13 cellular contexts compared by ENCODE assay signal in the genomic region with DNA sequence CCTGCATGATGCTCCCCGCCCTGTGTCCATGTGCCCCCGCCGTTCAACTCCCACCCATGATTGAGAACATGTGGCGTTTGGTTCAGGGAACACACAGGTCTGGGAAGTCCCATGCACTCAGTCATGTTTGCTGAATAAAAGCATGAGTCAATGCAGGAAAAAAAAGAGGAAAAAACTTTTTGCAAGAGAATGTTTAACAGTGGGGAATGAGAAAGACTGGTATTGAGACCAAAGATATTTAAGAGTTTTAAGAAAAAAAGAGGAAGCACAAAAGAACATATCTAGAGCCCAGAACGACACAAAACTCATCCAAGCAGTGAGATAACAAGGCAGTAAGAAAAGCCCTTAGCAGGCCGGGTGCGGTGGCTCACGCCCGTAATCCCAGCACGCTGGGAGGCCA.
A peak's percentile ranks its signal among the peaks of the same experiment; 100 is the strongest.
DNase-seq lines count a peak whose midpoint lies in the region; ATAC-seq and TF ChIP-seq lines count a peak whose summit lies in the region.
"Had no signal": no experiment of that assay in that cellular context is flagged by ENCODE, and none has a peak within 500 bp of the region (broad histone marks: within the 10 kb centered on the region; RNA-seq: fewer than 3 reads in every experiment).

No MANE protein-coding gene starts in this region.

- H3K4me3 Mint-ChIP-seq in stimulated activated memory B cell treated with anti-CD40 and anti-IgM and Interleukin-4, amounts not matched to agents 10 μg/mL and 1 μg/mL and 100 μg/mL, for 72 hours, result no peak overlapping the region
- H3K4me3 Mint-ChIP-seq: activated CD4-positive, alpha-beta T cell treated with anti-CD3 and anti-CD28 coated beads, Interleukin-2, amount 10 ng/mL, durations not matched to agents 24 days and 14 days; CD4-positive, alpha-beta memory T cell; mesothelial cell of epicardium; stimulated activated naive CD8-positive, alpha-beta T cell treated with anti-CD3 and anti-CD28 coated beads, Interleukin-15, Interleukin-2, amounts not matched to agents 100 ng/mL and 50 ng/mL, for 24 hours had no signal

- peaks cover 3% of the 10 kb centered on the region for H3K9me3 Mint-ChIP-seq in stimulated activated memory B cell treated with anti-CD40 and anti-IgM and Interleukin-4, amounts not matched to agents 10 μg/mL and 1 μg/mL and 100 μg/mL, for 72 hours
- H3K9me3 Mint-ChIP-seq: activated CD4-positive, alpha-beta T cell treated with anti-CD3 and anti-CD28 coated beads, Interleukin-2, amount 10 ng/mL, durations not matched to agents 24 days and 14 days; mesothelial cell of epicardium; stimulated activated naive CD8-positive, alpha-beta T cell treated with anti-CD3 and anti-CD28 coated beads, Interleukin-15, Interleukin-2, amounts not matched to agents 100 ng/mL and 50 ng/mL, for 24 hours had no signal

- no peaks in the 10 kb centered on the region for H3K36me3 Mint-ChIP-seq in stimulated activated memory B cell treated with anti-CD40 and anti-IgM and Interleukin-4, amounts not matched to agents 10 μg/mL and 1 μg/mL and 100 μg/mL, for 72 hours
- H3K36me3 Mint-ChIP-seq: CD4-positive, alpha-beta memory T cell; mesothelial cell of epicardium had no signal

- ATAC-seq in GM18868 (IDR thresholded peaks at IDR 0.05; ENCODE audit: unreplicated experiment) (peak; percentile 90), HG02571 (IDR thresholded peaks at IDR 0.05; ENCODE audit: unreplicated experiment) (peak; percentile 54), HG03159 (IDR thresholded peaks at IDR 0.05; ENCODE audit: unreplicated experiment) (peak; percentile 55)
- ATAC-seq in stimulated activated memory B cell treated with anti-CD40 and anti-IgM and Interleukin-4, amounts not matched to agents 10 μg/mL and 1 μg/mL and 100 μg/mL, for 72 hours, result peak; percentile 80

- peaks cover 6% of the 10 kb centered on the region for H3K4me1 Mint-ChIP-seq in stimulated activated memory B cell treated with anti-CD40 and anti-IgM and Interleukin-4, amounts not matched to agents 10 μg/mL and 1 μg/mL and 100 μg/mL, for 72 hours
- H3K4me1 Mint-ChIP-seq: activated CD4-positive, alpha-beta T cell treated with anti-CD3 and anti-CD28 coated beads, Interleukin-2, amount 10 ng/mL, durations not matched to agents 24 days and 14 days; CD4-positive, alpha-beta memory T cell; mesothelial cell of epicardium had no signal

- H3K9me3 ChIP-seq in A673 (ENCODE audit: low read depth, low read length, poor library complexity, severe bottlenecking), result no peaks in the 10 kb centered on the region

- no TSS peak for BruUV-seq in A673 (replicated peaks; lab: Mats Ljungman, UMichigan)

- no peak for TF ChIP-seq CTCF in A673 (conservative IDR thresholded peaks at IDR 0.05; ENCODE audit: low read depth, low read length)

- no peak overlapping the region for H3K4me3 ChIP-seq in A673 (ENCODE audit: low read depth, low read length, poor library complexity, severe bottlenecking)

- H3K27ac Mint-ChIP-seq in stimulated activated memory B cell treated with anti-CD40 and anti-IgM and Interleukin-4, amounts not matched to agents 10 μg/mL and 1 μg/mL and 100 μg/mL, for 72 hours, result no peak overlapping the region
- H3K27ac Mint-ChIP-seq: activated CD4-positive, alpha-beta T cell treated with anti-CD3 and anti-CD28 coated beads, Interleukin-2, amount 10 ng/mL, durations not matched to agents 24 days and 14 days; CD4-positive, alpha-beta memory T cell; mesothelial cell of epicardium; stimulated activated naive CD8-positive, alpha-beta T cell treated with anti-CD3 and anti-CD28 coated beads, Interleukin-15, Interleukin-2, amounts not matched to agents 100 ng/mL and 50 ng/mL, for 24 hours had no signal

- intact Hi-C loops in A673 (cut with micrococcal nuclease; ENCODE audit: unreplicated experiment), result no loop called here

- POLR2A ChIA-PET in A673 (lab: Charles Lee; ENCODE audit: low non-redundant PET), result no interaction called here

- no peak overlapping the region for H3K27ac ChIP-seq in A673 (ENCODE audit: low read depth, low read length, poor library complexity, severe bottlenecking)

- CTCF ChIA-PET in A673 (lab: Charles Lee), result no interaction called here

- H3K4me1 ChIP-seq in A673 (ENCODE audit: insufficient read depth, low read length, poor library complexity, severe bottlenecking), result no peaks in the 10 kb centered on the region

- DNase-seq in DMS153 (lab: John Stamatoyannopoulos, UW), result no peak
- no peak for DNase-seq in A673 (ENCODE audit: low spot score)
- DNase-seq in islet precursor cell, result no peak
- DNase-seq: activated CD4-positive, alpha-beta T cell treated with anti-CD3 and anti-CD28 coated beads, Interleukin-2, amount 10 ng/mL, durations not matched to agents 24 days and 14 days; CD4-positive, alpha-beta memory T cell; NCI-H2029 treated with DMSO at 0.1 percent for 48 hours; occipital lobe had no signal

- H3K27me3 ChIP-seq in A673 (replicated peaks; ENCODE audit: insufficient read depth, low read depth, low read length, poor library complexity), result peaks cover 3% of the 10 kb centered on the region

- no peaks in the 10 kb centered on the region for H3K36me3 ChIP-seq in A673 (ENCODE audit: insufficient read depth, low read length, poor library complexity, severe bottlenecking)

- peaks cover 25% of the 10 kb centered on the region for H3K27me3 Mint-ChIP-seq in stimulated activated memory B cell treated with anti-CD40 and anti-IgM and Interleukin-4, amounts not matched to agents 10 μg/mL and 1 μg/mL and 100 μg/mL, for 72 hours
